Comparison of ENCODE assay signal across 8 cellular contexts in genomic region chr16:2682209-2683021, GRCh38. TPM values are rescaled to one million over a fixed set of nuclear protein-coding genes. Genes with fewer than 3 reads are reported as not detected.
DNase-seq lines count a peak whose midpoint lies in the region; ATAC-seq, FAIRE-seq and TF ChIP-seq lines count a peak whose summit lies in the region.

A gene with protein sequence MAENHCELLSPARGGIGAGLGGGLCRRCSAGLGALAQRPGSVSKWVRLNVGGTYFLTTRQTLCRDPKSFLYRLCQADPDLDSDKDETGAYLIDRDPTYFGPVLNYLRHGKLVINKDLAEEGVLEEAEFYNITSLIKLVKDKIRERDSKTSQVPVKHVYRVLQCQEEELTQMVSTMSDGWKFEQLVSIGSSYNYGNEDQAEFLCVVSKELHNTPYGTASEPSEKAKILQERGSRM (plus strand): TSS chr16:2682523. CDS start chr16:2682549, 26 bp downstream.

- H3K9me3 Mint-ChIP-seq in CD8-positive, alpha-beta T cell, result no peaks in the 10 kb centered on the region
- H3K9me3 Mint-ChIP-seq in effector memory CD8-positive, alpha-beta T cell, result no peaks in the 10 kb centered on the region
- H3K9me3 Mint-ChIP-seq in memory B cell, result no peaks in the 10 kb centered on the region

- peak within 1 kb of the TSS; percentile 99 for H3K4me3 ChIP-seq in CD8-positive, alpha-beta T cell (ENCODE audit: low read depth, low read length)

- intact Hi-C loops in CD8-positive, alpha-beta T cell (cut with DNase I, micrococcal nuclease), result loop anchor here (1.0 to 5.0 kb wide), 9 partner anchors 9 to 900 kb away; partner anchors contain the start of genes ELOB (in 2 of the 2), NTHL1 (in 1 of the 2), NUBP2 (in 1 of the 2) and SPSB3 (in 1 of the 2)

- no peak for FAIRE-seq in HTR-8/SVneo (lab: Jason Lieb, UNC)

- no peaks in the 10 kb centered on the region for H3K27me3 Mint-ChIP-seq in CD8-positive, alpha-beta T cell (ENCODE audit: low read depth)
- H3K27me3 Mint-ChIP-seq in effector memory CD8-positive, alpha-beta T cell, result no peaks in the 10 kb centered on the region
- H3K27me3 Mint-ChIP-seq in memory B cell, result no peaks in the 10 kb centered on the region

- CTCF ChIA-PET in CD8-positive, alpha-beta T cell (lab: Charles Lee), result no interaction called here

- no peaks in the 10 kb centered on the region for H3K9me3 ChIP-seq in CD8-positive, alpha-beta T cell (ENCODE audit: low read length)

- peak; percentile 91 to 98 (median 96) for DNase-seq in CD8-positive, alpha-beta T cell
- DNase-seq in GM20000 (ENCODE audit: low spot score), result peak; percentile 97
- peak; percentile 95 for DNase-seq in HTR-8/SVneo (ENCODE audit: insufficient read length, low spot score)
- peak; percentile 94 for DNase-seq in NOMO-1 treated with dmso at 0.1 percent for 144 hours (lab: John Stamatoyannopoulos, UW; ENCODE audit: unreplicated experiment)
- DNase-seq in activated CD8-positive, alpha-beta memory T cell treated with anti-CD3 and anti-CD28 coated beads for 48 hours (ENCODE audit: low read depth in 2 of 3, low spot score in 2 of 3), result peak; percentile 93 to 96 (median 95)
- DNase-seq in effector memory CD8-positive, alpha-beta T cell, result peak; percentile 95
- DNase-seq in memory B cell (ENCODE audit: low spot score in 2 of 2), result peak; percentile 94 to 95
- peak; percentile 94 for DNase-seq in stimulated activated CD8-positive, alpha-beta memory T cell treated with anti-CD3 and anti-CD28 coated beads, Interleukin-12 subunit alpha, Interleukin-12 subunit beta, amount 100 ng/mL, for 1 hour (ENCODE audit: low read depth)

- POLR2A ChIA-PET in CD8-positive, alpha-beta T cell (lab: Charles Lee), result interaction anchor here (0.7 to 1.4 kb wide), 12 partner anchors 9 to 1262 kb away, joined by 3 to 17 read pairs (median 3); partner anchors contain the start of genes ATP6V0C, ECI1, SRRM2 and UQCC4

- no peaks in the 10 kb centered on the region for H3K27me3 ChIP-seq in CD8-positive, alpha-beta T cell (ENCODE audit: insufficient read depth, low read length)

- peak; percentile 96 for ATAC-seq in CD8-positive, alpha-beta T cell
- ATAC-seq in effector memory CD8-positive, alpha-beta T cell (replicated peaks), result peak; percentile 95
- ATAC-seq in memory B cell (ENCODE audit: low read depth), result peak; percentile 79

- peak within 1 kb of the TSS; percentile 85 for H3K27ac ChIP-seq in CD8-positive, alpha-beta T cell (ENCODE audit: low read depth, low read length)

- TF ChIP-seq CTCF in CD8-positive, alpha-beta T cell (IDR thresholded peaks at IDR 0.05), result no peak
- no peak for TF ChIP-seq CTCF in GM20000 (IDR thresholded peaks at IDR 0.05; ENCODE audit: extremely low read depth, missing control alignments)

- H3K4me1 Mint-ChIP-seq in CD8-positive, alpha-beta T cell (ENCODE audit: low read depth), result peaks cover 32% of the 10 kb centered on the region
- peaks cover 15 to 16% of the 10 kb centered on the region in 2 donors for H3K4me1 Mint-ChIP-seq in effector memory CD8-positive, alpha-beta T cell (ENCODE audit: low read depth in 2 of 2)
- H3K4me1 Mint-ChIP-seq in memory B cell, result peaks cover 17% of the 10 kb centered on the region

- peak within 1 kb of the TSS; percentile 94 for H3K4me3 Mint-ChIP-seq in CD8-positive, alpha-beta T cell
- H3K4me3 Mint-ChIP-seq in effector memory CD8-positive, alpha-beta T cell, result peak within 1 kb of the TSS; percentile 93 to 98
- peak within 1 kb of the TSS; percentile 97 for H3K4me3 Mint-ChIP-seq in memory B cell

- H3K4me1 ChIP-seq in CD8-positive, alpha-beta T cell (ENCODE audit: insufficient read depth, low read length), result peaks cover 19% of the 10 kb centered on the region

- peaks cover 7% of the 10 kb centered on the region for H3K36me3 Mint-ChIP-seq in CD8-positive, alpha-beta T cell
- H3K36me3 Mint-ChIP-seq in effector memory CD8-positive, alpha-beta T cell (ENCODE audit: insufficient read depth), result peaks cover 13% of the 10 kb centered on the region
- H3K36me3 Mint-ChIP-seq in memory B cell, result no peaks in the 10 kb centered on the region

- H3K27ac Mint-ChIP-seq in CD8-positive, alpha-beta T cell, result peak within 1 kb of the TSS; percentile 96
- peak within 1 kb of the TSS; percentile 98 for H3K27ac Mint-ChIP-seq in effector memory CD8-positive, alpha-beta T cell
- H3K27ac Mint-ChIP-seq in memory B cell, result peak within 1 kb of the TSS; percentile 98

- no peaks in the 10 kb centered on the region for H3K36me3 ChIP-seq in CD8-positive, alpha-beta T cell (ENCODE audit: insufficient read depth, low read length)

RNA-seq across cellular contexts. Expression of the gene that starts here (rescaled TPM):
- 10 to 100 TPM; 34.2 to 36.0 TPM for total RNA-seq in CD8-positive, alpha-beta T cell

Comparison
In these comparisons a context has a peak if more than half of its experiments do, and no peak if none do; other contexts are left out.
1. Peak in every context shown above with its lines: DNase-seq, ATAC-seq, H3K4me3 ChIP-seq and H3K27ac ChIP-seq.